ENCODE assay signal across 21 cellular contexts in genomic region chr16:11400076-11400475, GRCh38. TPM values are rescaled to one million over a fixed set of nuclear protein-coding genes. Genes with fewer than 3 reads are reported as not detected.
DNase-seq lines count a peak whose midpoint lies in the region; ATAC-seq, FAIRE-seq and TF ChIP-seq lines count a peak whose summit lies in the region.
"Had no signal": no experiment of that assay in that cellular context is flagged by ENCODE, and none has a peak within 500 bp of the region (broad histone marks: within the 10 kb centered on the region; RNA-seq: fewer than 3 reads in every experiment).

No MANE protein-coding gene starts in this region.

- no peak overlapping the region for H4K8ac ChIP-seq in neuronal stem cell (ENCODE audit: low read depth, low read length)

- no peak overlapping the region for H3K4me2 ChIP-seq in neuronal stem cell (ENCODE audit: insufficient read depth, low read length, poor library complexity, severe bottlenecking)
- H3K4me2 ChIP-seq: BLaER1 treated with 17β-estradiol and CSF1 and Interleukin-3, amounts not matched to agents 10 nM and 100 nM; KMS-11 had no signal

- CTCF ChIA-PET in WTC11 (lab: Charles Lee): interaction anchor here (0.5 to 14.9 kb wide), 7 partner anchors 8 to 315 kb away, joined by 3 to 234 read pairs (median 4); no protein-coding TSS in a partner anchor

- H3K36me3 ChIP-seq in right atrium auricular region (no peaks in the 10 kb centered on the region), neuronal stem cell (replicated peaks in 1 of 2; ENCODE audit: control insufficient read depth in 2 of 2, insufficient read depth in 2 of 2, low read length in 2 of 2) (no peaks in the 10 kb centered on the region)
- H3K36me3 ChIP-seq: BLaER1 treated with 17β-estradiol and CSF1 and Interleukin-3, amounts not matched to agents 10 nM and 100 nM; SJCRH30 had no signal

- no peak overlapping the region for H2BK5ac ChIP-seq in neuronal stem cell (ENCODE audit: low read length)

- no peak overlapping the region for H2AFZ ChIP-seq in neuronal stem cell (ENCODE audit: low read length)

- H3K9me3 ChIP-seq in right atrium auricular region (no peaks in the 10 kb centered on the region), neuronal stem cell (replicated peaks in 1 of 2; ENCODE audit: control insufficient read depth in 2 of 2, insufficient read depth in 1 of 2, low read depth in 1 of 2, low read length in 2 of 2) (no peaks in the 10 kb centered on the region)
- H3K9me3 ChIP-seq: BLaER1 treated with 17β-estradiol and CSF1 and Interleukin-3, amounts not matched to agents 10 nM and 100 nM; SJCRH30 had no signal

- intact Hi-C loops in left ventricle myocardium superior (cut with micrococcal nuclease): loop anchor here (10.0 kb wide), 1 partner anchor 315 kb away; no protein-coding TSS in a partner anchor

- ATAC-seq in left ventricle myocardium superior (no peak), WTC11 (no peak)
- ATAC-seq: GM12878, HepG2, PC-3 had no signal

- peak overlapping the region; percentile 65 for H2AK5ac ChIP-seq in neuronal stem cell (ENCODE audit: low read depth, low read length)

- H3K9me3 Mint-ChIP-seq in WTC11: no peaks in the 10 kb centered on the region
- H3K9me3 Mint-ChIP-seq: CD8-positive, alpha-beta memory T cell had no signal

- no peak overlapping the region for H3K4me3 Mint-ChIP-seq in WTC11
- H3K4me3 Mint-ChIP-seq: CD8-positive, alpha-beta memory T cell had no signal

- H3K27ac ChIP-seq in right atrium auricular region (no peak overlapping the region), neuronal stem cell (replicated peaks; ENCODE audit: low read length) (no peak overlapping the region)
- H3K27ac ChIP-seq: BLaER1 treated with 17β-estradiol and CSF1 and Interleukin-3, amounts not matched to agents 10 nM and 100 nM; KMS-11; RWPE1; SJCRH30 had no signal

- peaks cover 8% of the 10 kb centered on the region; the same call in 1 of the 2 replicates for H3K4me1 Mint-ChIP-seq in WTC11

- H3K4ac ChIP-seq in neuronal stem cell (ENCODE audit: low read length): no peak overlapping the region

- no peak overlapping the region for H2BK15ac ChIP-seq in neuronal stem cell (ENCODE audit: low read length)

- no peak overlapping the region for H2BK12ac ChIP-seq in neuronal stem cell (ENCODE audit: low read length)

- DNase-seq in left ventricle myocardium superior (peak; percentile 10), right atrium auricular region (ENCODE audit: low spot score) (no peak), WTC11 (ENCODE audit: low spot score) (no peak), neuronal stem cell (ENCODE audit: low spot score) (no peak), NCI-H146 treated with DMSO at 0.1 percent for 48 hours (lab: John Stamatoyannopoulos, UW; ENCODE audit: unreplicated experiment) (no peak), urothelium cell line (ENCODE audit: low spot score) (no peak)
- DNase-seq in activated CD4-positive, alpha-beta T cell treated with anti-CD3 and anti-CD28 coated beads for 48 hours: no peak
- DNase-seq: DMS53, EL, NCI-H1417, NCI-H2029, NCI-H345, NCI-H524 treated with DMSO at 0.1 percent for 48 hours, PC-3, SJCRH30 had no signal

- H3K4me3 ChIP-seq in right atrium auricular region (no peak overlapping the region), neuronal stem cell (ENCODE audit: low read length in 2 of 2) (no peak overlapping the region)
- H3K4me3 ChIP-seq: BLaER1 treated with 17β-estradiol and CSF1 and Interleukin-3, amounts not matched to agents 10 nM and 100 nM; GM12878; SJCRH30 had no signal

- H3K9ac ChIP-seq in neuronal stem cell (ENCODE audit: low read depth, low read length, poor library complexity): no peak overlapping the region
- H3K9ac ChIP-seq: BLaER1 treated with 17β-estradiol and CSF1 and Interleukin-3, amounts not matched to agents 10 nM and 100 nM; KMS-11 had no signal

- no peak overlapping the region for H3K23ac ChIP-seq in neuronal stem cell (ENCODE audit: low read depth, low read length, poor library complexity)

- H4K91ac ChIP-seq in neuronal stem cell (ENCODE audit: low read depth, low read length, poor library complexity): no peak overlapping the region

- POLR2A ChIA-PET in WTC11 (lab: Charles Lee): no interaction called here

- WGBS in neuronal stem cell (ENCODE audit: extremely low coverage in 2 of 2, insufficient read length in 2 of 2, insufficient replicate concordance in 1 of 2), 2 donors: no CpG with 5 or more reads among the region's 7 CpGs

- H2BK120ac ChIP-seq in neuronal stem cell (ENCODE audit: low read depth, low read length): no peak overlapping the region

- no peak overlapping the region for H3K14ac ChIP-seq in neuronal stem cell (ENCODE audit: low read length)

- peaks cover 0 to 5% of the 10 kb centered on the region in 2 donors for H3K4me1 ChIP-seq in right atrium auricular region
- H3K4me1 ChIP-seq in neuronal stem cell (ENCODE audit: control insufficient read depth in 2 of 2, insufficient read depth in 1 of 2, low read depth in 1 of 2, low read length in 2 of 2): peaks cover 5 to 7% of the 10 kb centered on the region in 2 donors

- no peak for FAIRE-seq in urothelium cell line (lab: Jason Lieb, UNC)
- FAIRE-seq: GM12878, HepG2 had no signal

- no peak overlapping the region for H3K27ac Mint-ChIP-seq in WTC11
- H3K27ac Mint-ChIP-seq: CD8-positive, alpha-beta memory T cell had no signal

- no peaks in the 10 kb centered on the region for H3K36me3 Mint-ChIP-seq in WTC11
- H3K36me3 Mint-ChIP-seq: CD8-positive, alpha-beta memory T cell had no signal

- H3K79me1 ChIP-seq in neuronal stem cell (ENCODE audit: low read depth, low read length): no peaks in the 10 kb centered on the region

- no peaks in the 10 kb centered on the region for H3K27me3 Mint-ChIP-seq in WTC11 (ENCODE audit: low read depth)

- TF ChIP-seq CTCF in right atrium auricular region (IDR thresholded peaks at IDR 0.05): no peak
- TF ChIP-seq CTCF in WTC11 (IDR thresholded peaks at IDR 0.05): no peak

- H3K18ac ChIP-seq in neuronal stem cell (ENCODE audit: low read length): peak overlapping the region; percentile 22

- H3K27me3 ChIP-seq in right atrium auricular region (no peaks in the 10 kb centered on the region), neuronal stem cell (ENCODE audit: control insufficient read depth in 3 of 3, insufficient read depth in 3 of 3, low read depth in 1 of 3, low read length in 3 of 3) (peaks cover 0 to 23% (median 2%) of the 10 kb centered on the region in 3 experiments)
- H3K27me3 ChIP-seq: BLaER1 treated with 17β-estradiol and CSF1 and Interleukin-3, amounts not matched to agents 10 nM and 100 nM had no signal

TF ChIP-seq in WTC11, 78 proteins besides CTCF, POLR2A, EP300 and RAD21:
- TF ChIP-seq GTF2I (CRISPR knock-in tag; conservative IDR thresholded peaks at IDR 0.05) (0 out of 2 replicates have a peak, but pooled peaks have one; percentile 32), TCF7 (CRISPR knock-in tag; IDR thresholded peaks at IDR 0.05; ENCODE audit: low read depth) (no peak)

RNA-seq across cellular contexts. Expression of gene RMI2, which starts 54.8 kb away (rescaled TPM):
- total RNA-seq in left ventricle myocardium superior: 0.45 TPM
- total RNA-seq in right atrium auricular region: under 1 TPM in 1 of 2 donors, not detected in 1; 0.85 TPM
- 77.2 to 83.4 TPM (median 79.0 TPM) in 3 replicates for total RNA-seq in WTC11 (2021)
- 48.2 TPM for polyA plus RNA-seq in neuronal stem cell (2013, experiment 1 of 2)
- polyA plus RNA-seq in neuronal stem cell (2013, experiment 2 of 2): 49.5 TPM

Comparison
In these comparisons a context has a peak if more than half of its experiments do, and no peak if none do; other contexts are left out.
1. RNA of gene RMI2, which starts 54.8 kb away (total RNA-seq): 77.2 to 83.4 TPM in WTC11; 0.85 TPM in right atrium auricular region and 0.45 TPM in left ventricle myocardium superior (single experiment); every median in the first group is over 10 times any median in the second.